8 cellular contexts compared by ENCODE assay signal in the genomic region with DNA sequence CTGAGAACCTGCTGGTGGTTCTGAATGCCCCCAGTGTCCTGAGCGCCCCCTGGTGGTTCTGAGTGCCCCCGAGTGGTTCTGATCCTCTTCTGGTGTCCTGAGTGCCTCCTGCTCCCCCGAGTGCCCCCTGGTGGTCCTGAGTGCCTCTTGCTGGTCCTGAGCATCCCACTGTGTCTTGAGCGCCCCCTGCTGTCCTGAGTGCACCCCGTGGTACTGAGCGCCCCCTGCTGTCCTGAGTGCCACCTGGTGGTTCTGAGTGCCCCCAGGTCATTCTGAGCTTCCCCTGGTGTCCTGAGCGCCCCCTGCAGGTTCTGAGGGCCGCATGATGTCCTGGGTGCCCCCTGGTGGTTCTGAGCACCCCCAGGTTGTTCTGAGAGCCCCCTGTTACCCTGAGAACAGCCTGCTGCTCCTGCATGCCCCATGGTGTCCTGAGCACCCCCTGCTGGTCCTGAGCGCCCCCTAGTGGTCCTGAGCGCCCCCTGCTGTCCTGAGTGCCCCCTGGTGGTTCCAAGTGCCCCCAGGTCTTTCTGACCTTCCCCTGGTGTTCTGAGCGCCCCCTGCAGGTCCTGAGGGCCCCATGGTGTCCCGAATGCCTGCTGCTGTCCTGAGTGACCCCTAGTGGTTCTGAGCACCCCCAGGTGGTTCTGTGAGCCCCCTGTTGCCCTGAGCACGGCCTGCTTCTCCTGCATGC.
DNase-seq lines count a peak whose midpoint lies in the region; ATAC-seq and TF ChIP-seq lines count a peak whose summit lies in the region.

No MANE protein-coding gene starts in this region.

- no peaks in the 10 kb centered on the region for H3K9me3 ChIP-seq in upper lobe of right lung
- no peaks in the 10 kb centered on the region for H3K9me3 ChIP-seq in ascending aorta

- H3K27ac Mint-ChIP-seq in IgD-negative memory B cell = peak overlapping the region in 2 of 3 donors; percentile 4 to 59

- no peaks in the 10 kb centered on the region for H3K9me3 Mint-ChIP-seq in IgD-negative memory B cell

- H3K4me3 Mint-ChIP-seq in IgD-negative memory B cell = no peak overlapping the region

- peaks cover 10 to 15% (median 12%) of the 10 kb centered on the region in 3 donors for H3K4me1 Mint-ChIP-seq in IgD-negative memory B cell

- H3K36me3 Mint-ChIP-seq in IgD-negative memory B cell = no peaks in the 10 kb centered on the region

- H3K36me3 ChIP-seq in kidney epithelial cell (ENCODE audit: control insufficient read depth, insufficient read depth, low read length) (no peaks in the 10 kb centered on the region), upper lobe of right lung (no peaks in the 10 kb centered on the region), ascending aorta (no peaks in the 10 kb centered on the region)

- H3K4me3 ChIP-seq in kidney epithelial cell (ENCODE audit: low read depth, low read length) = no peak overlapping the region
- H3K4me3 ChIP-seq in upper lobe of right lung = no peak overlapping the region
- no peak overlapping the region for H3K4me3 ChIP-seq in ascending aorta

- peaks cover 3% of the 10 kb centered on the region for H3K27me3 Mint-ChIP-seq in IgD-negative memory B cell

- H3K27me3 ChIP-seq in kidney epithelial cell (ENCODE audit: control insufficient read depth, insufficient read depth, low read length) (no peaks in the 10 kb centered on the region), upper lobe of right lung (peaks cover 10% of the 10 kb centered on the region), ascending aorta (no peaks in the 10 kb centered on the region)

- TF ChIP-seq CTCF in kidney epithelial cell (IDR thresholded peaks at IDR 0.05; ENCODE audit: insufficient read depth, low read length, poor library complexity, severe bottlenecking) = peak; percentile 27
- peak; percentile 19 for TF ChIP-seq CTCF in upper lobe of right lung (IDR thresholded peaks at IDR 0.05)
- TF ChIP-seq CTCF in ascending aorta (IDR thresholded peaks at IDR 0.05) = no peak

- ATAC-seq in GM21447 (IDR thresholded peaks at IDR 0.05; ENCODE audit: unreplicated experiment) (peak; percentile 54), upper lobe of right lung (peak; percentile 82), GM19324 (IDR thresholded peaks at IDR 0.05; ENCODE audit: low FRiP score, unreplicated experiment) (no peak)

- intact Hi-C loops in upper lobe of right lung (cut with DNase I) (no loop called here), ascending aorta (cut with DNase I) (no loop called here)

- H3K27ac ChIP-seq in upper lobe of right lung (no peak overlapping the region), ascending aorta (no peak overlapping the region)

- H3K4me1 ChIP-seq in upper lobe of right lung (no peaks in the 10 kb centered on the region), ascending aorta (no peaks in the 10 kb centered on the region)

- peak; percentile 1 for DNase-seq in EL
- DNase-seq in activated CD8-positive, alpha-beta memory T cell treated with anti-CD3 and anti-CD28 coated beads, Interleukin-2, amount 50 U/mL, for 1 hour (ENCODE audit: extremely low read depth) = peak; percentile 33
- DNase-seq in kidney epithelial cell (ENCODE audit: low read depth) = no peak
- peak; percentile 67 for DNase-seq in upper lobe of right lung
- DNase-seq in ascending aorta (ENCODE audit: low spot score in 2 of 2) = no peak

Comparison
In these comparisons a context has a peak if more than half of its experiments do, and no peak if none do; other contexts are left out.
1. DNase-seq: peak in EL (single experiment), activated CD8-positive, alpha-beta memory T cell treated with anti-CD3 and anti-CD28 coated beads, Interleukin-2, amount 50 U/mL, for 1 hour (single experiment) and upper lobe of right lung (single experiment); none in kidney epithelial cell (single experiment) and ascending aorta (0 of 2).
2. CTCF ChIP-seq: peak in kidney epithelial cell (single experiment) and upper lobe of right lung (single experiment); none in ascending aorta (0 of 3).